8 cellular contexts compared by ENCODE assay signal in genomic region chr12:57237952-57238853, GRCh38. TPM values are rescaled to one million over a fixed set of nuclear protein-coding genes. Genes with fewer than 3 reads are reported as not detected.
DNase-seq lines count a peak whose midpoint lies in the region; ATAC-seq and TF ChIP-seq lines count a peak whose summit lies in the region.

No MANE protein-coding gene starts in this region.

- TF ChIP-seq CTCF in AG10803 (conservative IDR thresholded peaks at IDR 0.05; ENCODE audit: low read length) = no peak
- TF ChIP-seq CTCF in GM23338 (conservative IDR thresholded peaks at IDR 0.05; ENCODE audit: low read depth in 2 of 2) = no peak
- no peak for TF ChIP-seq CTCF in VCaP (conservative IDR thresholded peaks at IDR 0.05)
- TF ChIP-seq CTCF in heart left ventricle (IDR thresholded peaks at IDR 0.05) = no peak

- no peak for DNase-seq in AG10803 (ENCODE audit: low read depth)
- peak; percentile 74 for DNase-seq in GM23338 (ENCODE audit: low spot score)
- peak in 4 of 5 donors; percentile 41 to 73 (median 59) for DNase-seq in heart left ventricle
- DNase-seq in kidney tubule cell (ENCODE audit: low spot score) = no peak
- DNase-seq in OCI-M1 (lab: John Stamatoyannopoulos, UW) = no peak

- H3K4me2 ChIP-seq in GM23338 = peak overlapping the region; percentile 99

- H3K27me3 ChIP-seq in GM23338 (ENCODE audit: insufficient read depth) (peaks cover 92% of the 10 kb centered on the region), heart left ventricle (peaks cover 4 to 70% (median 29%) of the 10 kb centered on the region in 9 donors)

- peaks cover 95% of the 10 kb centered on the region for H3K27me3 Mint-ChIP-seq in GM23338 (ENCODE audit: insufficient read depth, low read depth, poor library complexity)

- H3K4me1 ChIP-seq in GM23338 (ENCODE audit: insufficient read depth) = peaks cover 55% of the 10 kb centered on the region
- H3K4me1 ChIP-seq in heart left ventricle = peaks cover under 1 to 99% (median 48%) of the 10 kb centered on the region in 12 donors

- H3K36me3 ChIP-seq in GM23338 (ENCODE audit: insufficient read depth) (peaks cover 10% of the 10 kb centered on the region), heart left ventricle (peaks cover 0 to 20% (median 12%) of the 10 kb centered on the region in 9 donors)

- H3K27ac ChIP-seq in GM23338 (ENCODE audit: low read depth) (no peak overlapping the region), VCaP (peak overlapping the region; percentile 87; the same call in 1 of the 2 replicates), heart left ventricle (peak overlapping the region in 11 of 12 donors; percentile 7 to 86 (median 49)), skin epidermis (peak overlapping the region in 9 of 21 experiments; percentile 6 to 85 (median 39))

- peaks cover 14% of the 10 kb centered on the region for H4K20me1 ChIP-seq in GM23338 (replicated peaks; ENCODE audit: insufficient read depth)

- peaks cover 33% of the 10 kb centered on the region for H3F3A ChIP-seq in GM23338 (replicated peaks; ENCODE audit: low read depth)

- H3K4me3 Mint-ChIP-seq in GM23338 = peak overlapping the region; percentile 79

- H3K36me3 Mint-ChIP-seq in GM23338 (ENCODE audit: low read depth) = peaks cover 21% of the 10 kb centered on the region

- intact Hi-C loops in heart left ventricle (cut with DNase I) = loop anchor here in 5 of 10 donors (1.0 to 5.0 kb wide), 4 partner anchors 21 to 111 kb away; partner anchors contain the start of gene LRP1 (in 1 of the 5)

- no peaks in the 10 kb centered on the region for H3K9me3 ChIP-seq in heart left ventricle

- H3K4me3 ChIP-seq in AG10803 (ENCODE audit: low read length) (peak overlapping the region; percentile 54), GM23338 (peak overlapping the region; percentile 85), heart left ventricle (peak overlapping the region; percentile 18 to 66 (median 56)), skin epidermis (peak overlapping the region; percentile 26 to 54 (median 39))

- H3K4me1 Mint-ChIP-seq in GM23338 = peaks cover 70% of the 10 kb centered on the region

- H3K27ac Mint-ChIP-seq in GM23338 = no peak overlapping the region; the same call in 1 of the 2 replicates

- TF ChIP-seq POLR2A in heart left ventricle (IDR thresholded peaks at IDR 0.05) = no peak

- H3K9me2 ChIP-seq in GM23338 (ENCODE audit: insufficient read depth) = no peaks in the 10 kb centered on the region

- H2AFZ ChIP-seq in GM23338 = peak overlapping the region; percentile 97

- peak; percentile 0 for ATAC-seq in GM23338
- ATAC-seq in heart left ventricle = no peak
- ATAC-seq in GM21737 (IDR thresholded peaks at IDR 0.05; ENCODE audit: unreplicated experiment) = no peak

- H3K9me3 Mint-ChIP-seq in GM23338 = no peaks in the 10 kb centered on the region; the same call in 2 of the 3 replicates

- no peaks in the 10 kb centered on the region for H3K79me2 ChIP-seq in GM23338 (replicated peaks; ENCODE audit: insufficient read depth)

- WGBS in heart left ventricle, 4 donors = 6 to 10% (median 8%) methylated on average over 55 to 62 of the region's 62 CpGs

TF ChIP-seq in GM23338, 12 proteins besides CTCF, POLR2A, EP300 and RAD21:
- TF ChIP-seq CREB1 (CRISPR knock-in tag; IDR thresholded peaks at IDR 0.05; ENCODE audit: low read depth) (no peak), EZH2 (IDR thresholded peaks at IDR 0.05; ENCODE audit: low read depth, unreplicated experiment) (peak; percentile 17)

RNA-seq across cellular contexts. Expression of gene SHMT2, which starts 8.7 kb away (rescaled TPM):
- 363 and 387 TPM in 2 replicates for total RNA-seq in GM23338 (2014; rRNA removed; shearing (Covaris generic))
- 125 and 131 TPM in 2 replicates for polyA plus RNA-seq in GM23338 (2016; fragmentation: Nextera tagmentation; extraction: Ambion mirVana)
- total RNA-seq in heart left ventricle = 10 to 100 TPM; 26.2 to 46.7 (median 35.5) TPM
- 10 to 100 TPM; 15.9 to 76.5 TPM for polyA plus RNA-seq in heart left ventricle

RNA-seq across cellular contexts. Expression of gene STAC3, which starts 12.8 kb away (rescaled TPM):
- total RNA-seq in GM23338 (2014; rRNA removed; shearing (Covaris generic)) = 1.2 and 3.0 TPM in 2 replicates
- polyA plus RNA-seq in GM23338 (2016; fragmentation: Nextera tagmentation; extraction: Ambion mirVana) (0.48 and 0.59 TPM in 2 replicates), heart left ventricle (under 1 TPM; 0.61 to 0.67 TPM)
- total RNA-seq in heart left ventricle = 1 to 10 TPM in 3 of 9 donors, under 1 TPM in 5, not detected in 1; 0.47 to 5.7 (median 0.92) TPM

RNA-seq across cellular contexts. Expression of gene NXPH4, which starts 21.6 kb away (rescaled TPM):
- 1.5 and 4.5 TPM in 2 replicates for total RNA-seq in GM23338 (2014; rRNA removed; shearing (Covaris generic))
- 0.89 and 1.1 TPM in 2 replicates for polyA plus RNA-seq in GM23338 (2016; fragmentation: Nextera tagmentation; extraction: Ambion mirVana)
- total RNA-seq in heart left ventricle = 1 to 10 TPM; 1.9 to 8.0 (median 3.2) TPM
- 1 to 10 TPM; 1.3 to 2.3 TPM for polyA plus RNA-seq in heart left ventricle

Comparison
In these comparisons a context has a peak if more than half of its experiments do, and no peak if none do; other contexts are left out.
1. DNase-seq: peak in GM23338 (single experiment) and heart left ventricle (4 of 5); none in AG10803 (single experiment), kidney tubule cell (single experiment) and OCI-M1 (single experiment).
2. Peak in every context shown above with its lines, with median percentiles within 50 percentile points of each other: H3K4me3 ChIP-seq.